28 cellular contexts compared by ENCODE assay signal in the genomic region with DNA sequence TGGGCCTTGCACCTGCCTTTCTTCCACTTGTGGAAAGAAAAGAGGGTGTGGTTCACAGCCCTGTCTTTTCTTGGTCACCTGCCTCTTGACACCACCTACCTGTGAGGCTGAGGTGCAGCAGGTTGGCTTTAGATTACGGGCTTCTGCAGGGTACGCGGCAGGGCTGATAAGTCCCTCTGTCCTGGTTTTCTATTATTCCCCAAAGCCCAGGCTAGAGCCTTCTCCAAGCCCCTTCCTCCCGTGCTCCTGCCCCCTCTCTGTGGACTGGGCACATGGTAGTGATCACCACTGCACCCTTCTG. TPM values are rescaled to one million over a fixed set of nuclear protein-coding genes. Genes with fewer than 3 reads are reported as not detected.
DNase-seq lines count a peak whose midpoint lies in the region; ATAC-seq, FAIRE-seq and TF ChIP-seq lines count a peak whose summit lies in the region.
"Had no signal": no experiment of that assay in that cellular context is flagged by ENCODE, and none has a peak within 500 bp of the region (broad histone marks: within the 10 kb centered on the region; RNA-seq: fewer than 3 reads in every experiment).

No MANE protein-coding gene starts in this region.

- no peaks in the 10 kb centered on the region for H3K79me2 ChIP-seq in HepG2 (ENCODE audit: insufficient read depth, low read length)
- no peaks in the 10 kb centered on the region for H3K79me2 ChIP-seq in hepatocyte

- no peak overlapping the region for H3K4me2 ChIP-seq in A549
- no peak overlapping the region for H3K4me2 ChIP-seq in HepG2 (ENCODE audit: low read depth, low read length)
- no peak overlapping the region for H3K4me2 ChIP-seq in hepatocyte

- DNase-seq in A549 (ENCODE audit: low read depth in 1 of 2, low spot score in 1 of 2) (no peak), endodermal cell (peak; percentile 71), HepG2 (ENCODE audit: low spot score) (no peak), hepatocyte (ENCODE audit: low spot score) (no peak), HPDE6-E6E7 (ENCODE audit: extremely low spot score) (no peak)
- no peak for DNase-seq in activated CD4-positive, alpha-beta T cell treated with anti-CD3 and anti-CD28 coated beads for 48 hours
- DNase-seq: activated CD4-positive, CD25-positive, alpha-beta regulatory T cell; activated CD8-positive, alpha-beta memory T cell treated with anti-CD3 and anti-CD28 coated beads, Interleukin-2, amount 50 U/mL, for 4 hours; activated naive CD4-positive, alpha-beta T cell treated with anti-CD3 and anti-CD28 coated beads for 36 hours; body of pancreas; cerebellar nuclear complex; DMS79; gastrocnemius medialis; left cardiac atrium; NCI-H2171; NCI-H82; retina; stimulated activated naive B cell treated with anti-CD40 and anti-IgM and Interleukin-4, amounts not matched to agents 10 μg/mL and 1 μg/mL and 100 μg/mL, for 72 hours; T1000 had no signal

- H3K27ac ChIP-seq in A549 (no peak overlapping the region), endodermal cell (ENCODE audit: low read depth, low read length) (no peak overlapping the region), HepG2 (ENCODE audit: extremely low read length, insufficient read depth, low read length) (no peak overlapping the region), hepatocyte (no peak overlapping the region)
- H3K27ac ChIP-seq: body of pancreas, gastrocnemius medialis, RWPE1, SJSA1, skin epidermis had no signal

- H3K4me3 Mint-ChIP-seq in endodermal cell: no peak overlapping the region
- H3K4me3 Mint-ChIP-seq: activated naive CD4-positive, alpha-beta T cell treated with anti-CD3 and anti-CD28 coated beads for 36 hours; activated T-helper 1 cell treated with anti-CD3 and anti-CD28 coated beads, Interleukin-12 subunit alpha, Interleukin-12 subunit beta, Interleukin-2, Interleukin-4 antibody, amounts not matched to agents 30 ng/mL and 10 ng/mL and 1 ng/mL, durations not matched to agents 14 hours and 24 hours and 36 hours; nephron had no signal

- no peaks in the 10 kb centered on the region for H3K9me2 ChIP-seq in hepatocyte (replicated peaks; ENCODE audit: insufficient read depth)

- CTCF ChIA-PET in A549 (lab: Yijun Ruan, JAX): interaction anchor here (4.6 kb wide), 1 partner anchor 13 kb away, joined by 20 read pairs; no protein-coding TSS in a partner anchor
- CTCF ChIA-PET in HepG2 (lab: Yijun Ruan, JAX; ENCODE audit: low intra/inter-chr PET ratio, low total read pairs): no interaction called here

- peaks cover 18% of the 10 kb centered on the region for H3K4me1 Mint-ChIP-seq in endodermal cell

- H3K9me3 Mint-ChIP-seq in endodermal cell: no peaks in the 10 kb centered on the region
- H3K9me3 Mint-ChIP-seq: activated naive CD4-positive, alpha-beta T cell treated with anti-CD3 and anti-CD28 coated beads for 36 hours; activated T-helper 1 cell treated with anti-CD3 and anti-CD28 coated beads, Interleukin-12 subunit alpha, Interleukin-12 subunit beta, Interleukin-2, Interleukin-4 antibody, amounts not matched to agents 30 ng/mL and 10 ng/mL and 1 ng/mL, durations not matched to agents 14 hours and 24 hours and 36 hours; nephron; stimulated activated naive B cell treated with anti-CD40 and anti-IgM and Interleukin-4, amounts not matched to agents 10 μg/mL and 1 μg/mL and 100 μg/mL, for 72 hours had no signal

- no peaks in the 10 kb centered on the region for H3K27me3 Mint-ChIP-seq in endodermal cell (ENCODE audit: insufficient read depth)
- H3K27me3 Mint-ChIP-seq: stimulated activated naive B cell treated with anti-CD40 and anti-IgM and Interleukin-4, amounts not matched to agents 10 μg/mL and 1 μg/mL and 100 μg/mL, for 72 hours had no signal

- no peaks in the 10 kb centered on the region for H3K36me3 ChIP-seq in endodermal cell (ENCODE audit: control insufficient read depth, insufficient read depth, low read length)
- H3K36me3 ChIP-seq in HepG2 (replicated peaks in 1 of 2; ENCODE audit: control insufficient read depth in 1 of 2, insufficient read depth in 2 of 2, low read length in 2 of 2): peaks cover 12 to 39% of the 10 kb centered on the region in 2 experiments; a peak in 4 of 5 replicates
- no peaks in the 10 kb centered on the region for H3K36me3 ChIP-seq in hepatocyte (replicated peaks; ENCODE audit: insufficient read depth, low read depth)
- H3K36me3 ChIP-seq: gastrocnemius medialis, SJSA1 had no signal

- intact Hi-C loops in HepG2 (cut with micrococcal nuclease; ENCODE audit: unreplicated experiment): no loop called here

- in situ Hi-C loops in HepG2 (cut with HindIII; ENCODE audit: extremely low pct_ligation_motif_present, low pct_unique_long_range_greater_than_20kb): no loop called here

- no peaks in the 10 kb centered on the region for H4K20me1 ChIP-seq in HepG2 (ENCODE audit: insufficient read depth, low read length)
- H4K20me1 ChIP-seq in hepatocyte (ENCODE audit: insufficient read depth, poor library complexity, severe bottlenecking): no peaks in the 10 kb centered on the region

- H3K4me1 ChIP-seq in A549 (peaks cover 13% of the 10 kb centered on the region), endodermal cell (ENCODE audit: control insufficient read depth, insufficient read depth, low read length) (no peaks in the 10 kb centered on the region), HepG2 (ENCODE audit: insufficient read depth, low read length) (peaks cover 28% of the 10 kb centered on the region), hepatocyte (ENCODE audit: insufficient read depth) (peaks cover 15% of the 10 kb centered on the region)
- H3K4me1 ChIP-seq: gastrocnemius medialis had no signal

- BruUV-seq in HepG2 (replicated peaks; lab: Mats Ljungman, UMichigan): no TSS peak

- TF ChIP-seq EP300 in A549 (IDR thresholded peaks at IDR 0.05): no peak
- TF ChIP-seq EP300 in Ishikawa (IDR thresholded peaks at IDR 0.05; ENCODE audit: borderline replicate concordance): no peak
- TF ChIP-seq EP300 in HepG2 (IDR thresholded peaks at IDR 0.05; ENCODE audit: low read depth in 2 of 2, low read length in 2 of 2): no peak
- no peak for TF ChIP-seq EP300 in HepG2 (CRISPR knock-in tag; IDR thresholded peaks at IDR 0.05; ENCODE audit: borderline replicate concordance)

- no peak overlapping the region for H3K27ac Mint-ChIP-seq in endodermal cell
- H3K27ac Mint-ChIP-seq: activated naive CD4-positive, alpha-beta T cell treated with anti-CD3 and anti-CD28 coated beads for 36 hours; activated T-helper 1 cell treated with anti-CD3 and anti-CD28 coated beads, Interleukin-12 subunit alpha, Interleukin-12 subunit beta, Interleukin-2, Interleukin-4 antibody, amounts not matched to agents 30 ng/mL and 10 ng/mL and 1 ng/mL, durations not matched to agents 14 hours and 24 hours and 36 hours; stimulated activated naive B cell treated with anti-CD40 and anti-IgM and Interleukin-4, amounts not matched to agents 10 μg/mL and 1 μg/mL and 100 μg/mL, for 72 hours had no signal

- TF ChIP-seq CTCF in A549 (IDR thresholded peaks at IDR 0.05) (no peak), endodermal cell (conservative IDR thresholded peaks at IDR 0.05) (peak; percentile 66), HepG2 (CRISPR knock-in tag; IDR thresholded peaks at IDR 0.05) (0 out of 2 replicates have a peak, but pooled peaks have one; percentile 6), hepatocyte (IDR thresholded peaks at IDR 0.05; ENCODE audit: poor library complexity) (no peak)

- TF ChIP-seq RAD21 in A549 (conservative IDR thresholded peaks at IDR 0.05 in 1 of 2, IDR thresholded peaks at IDR 0.05 in 1 of 2) (no peak), Ishikawa (IDR thresholded peaks at IDR 0.05; ENCODE audit: low read depth) (peak; percentile 20; the same call in 1 of the 2 replicates), HepG2 (CRISPR knock-in tag; IDR thresholded peaks at IDR 0.05) (no peak)

- H3K9me3 ChIP-seq in A549 (no peaks in the 10 kb centered on the region), endodermal cell (ENCODE audit: control insufficient read depth, low read length) (no peaks in the 10 kb centered on the region), HepG2 (ENCODE audit: low read length) (no peaks in the 10 kb centered on the region), hepatocyte (ENCODE audit: low read depth) (no peaks in the 10 kb centered on the region)
- H3K9me3 ChIP-seq: body of pancreas, gastrocnemius medialis, SJSA1 had no signal

- peak; percentile 26 to 62; a peak in 2 of 6 replicates for ATAC-seq in A549
- peak; percentile 54; the same call in 2 of the 3 replicates for ATAC-seq in HepG2
- ATAC-seq in HG03175 (IDR thresholded peaks at IDR 0.05; ENCODE audit: unreplicated experiment): no peak
- ATAC-seq: body of pancreas; gastrocnemius medialis; left cardiac atrium; stimulated activated naive B cell treated with anti-CD40 and anti-IgM and Interleukin-4, amounts not matched to agents 10 μg/mL and 1 μg/mL and 100 μg/mL, for 72 hours had no signal

- H2AFZ ChIP-seq in HepG2 (ENCODE audit: low read length) (no peak overlapping the region), hepatocyte (no peak overlapping the region)

- H3K36me3 Mint-ChIP-seq in endodermal cell (ENCODE audit: low read depth): peaks cover 6% of the 10 kb centered on the region

- TF ChIP-seq POLR2A in A549 (IDR thresholded peaks at IDR 0.05; ENCODE audit: low read length) (no peak), HepG2 (IDR thresholded peaks at IDR 0.05; ENCODE audit: insufficient read depth in 1 of 2, low read depth in 2 of 2, low read length in 2 of 2) (no peak)

- no peaks in the 10 kb centered on the region for H3K27me3 ChIP-seq in endodermal cell (ENCODE audit: control insufficient read depth, insufficient read depth, low read length, poor library complexity, severe bottlenecking)
- H3K27me3 ChIP-seq in HepG2 (ENCODE audit: control insufficient read depth in 1 of 2, insufficient read depth in 2 of 2, low read length in 2 of 2): no peaks in the 10 kb centered on the region
- H3K27me3 ChIP-seq in hepatocyte: no peaks in the 10 kb centered on the region
- H3K27me3 ChIP-seq: body of pancreas, gastrocnemius medialis, SJSA1 had no signal

- H3K9ac ChIP-seq in endodermal cell (ENCODE audit: extremely low read depth, low read length, poor library complexity, severe bottlenecking) (no peak overlapping the region), HepG2 (ENCODE audit: insufficient read depth, low read depth, low read length) (no peak overlapping the region)

- POLR2A ChIA-PET in A549 (lab: Yijun Ruan, JAX): no interaction called here
- POLR2A ChIA-PET in HepG2 (lab: Yijun Ruan, JAX): no interaction called here

- H3K4me3 ChIP-seq in A549 (no peak overlapping the region), endodermal cell (ENCODE audit: low read length) (no peak overlapping the region), HepG2 (replicated peaks in 1 of 3; ENCODE audit: insufficient read depth in 1 of 3, low read depth in 2 of 3, low read length in 3 of 3) (no peak overlapping the region), hepatocyte (no peak overlapping the region)
- H3K4me3 ChIP-seq: body of pancreas, gastrocnemius medialis, SJSA1, skin epidermis had no signal

- FAIRE-seq in A549 (lab: Jason Lieb, UNC) (no peak), HepG2 (lab: Jason Lieb, UNC) (no peak)
- FAIRE-seq: endometrium, G401.6 had no signal

- WGBS in A549 (ENCODE audit: missing lambda C conversion rate): 88% methylated on average over 4 of the region's 4 CpGs
- WGBS in endodermal cell (ENCODE audit: insufficient coverage in 1 of 2, insufficient read length in 1 of 2), 2 experiments: 93 to 94% methylated on average over 2 to 4 of the region's 4 CpGs
- WGBS in HepG2 (ENCODE audit: low lambda C conversion rate): 70% methylated on average over 1 of the region's 4 CpGs
- WGBS in hepatocyte (ENCODE audit: low lambda C conversion rate, missing lambda C conversion rate): 80% methylated on average over 4 of the region's 4 CpGs

RNA-seq across cellular contexts. Expression of gene HACD2, which starts 44.8 kb away (rescaled TPM):
- polyA plus RNA-seq in A549 (2011; rRNA removed) (90.2 and 97.7 TPM in 2 replicates), A549 (2017; fragmentation: RNase III; extraction: RNeasy Plus Mini Kit Qiagen cat#74134 plus additional on column Dnase treatment) (38.5 to 41.8 TPM (median 39.3 TPM) in 3 replicates), HepG2 (2011; rRNA removed) (40.3 and 50.4 TPM in 2 replicates), hepatocyte (26.5 and 31.8 TPM in 2 replicates)
- 26.2 and 31.3 TPM in 2 replicates for polyA plus RNA-seq in A549 (2012; cell fraction: cytosol; rRNA removed)
- polyA plus RNA-seq in A549 (2012; cell fraction: nucleus; rRNA removed): 18.3 and 26.1 TPM in 2 replicates
- 58.1 and 68.6 TPM in 2 replicates for polyA minus RNA-seq in A549 (2011; rRNA and poly(A)+ RNA removed)
- total RNA-seq in endodermal cell (10 to 100 TPM; 32.5 to 48.7 TPM), HepG2 (2016; rRNA removed; fragmentation: Illumina TruSeq; extraction: Trizol) (36.0 and 47.0 TPM in 2 replicates), hepatocyte (64.3 and 70.1 TPM in 2 replicates)
- polyA plus RNA-seq in endodermal cell (2013, experiment 1 of 2): 29.0 TPM
- 29.4 TPM for polyA plus RNA-seq in endodermal cell (2013, experiment 2 of 2)
- total RNA-seq in HepG2 (2016; cell fraction: cytosol; rRNA removed; fragmentation: Illumina TruSeq; extraction: Trizol; ENCODE audit: low read depth): 4.5 and 4.6 TPM in 2 replicates
- 37.8 and 46.8 TPM in 2 replicates for total RNA-seq in HepG2 (2016; cell fraction: insoluble cytoplasmic fraction; rRNA removed; fragmentation: Illumina TruSeq; extraction: Trizol)
- 18.0 and 20.6 TPM in 2 replicates for total RNA-seq in HepG2 (2016; cell fraction: membrane; rRNA removed; fragmentation: Illumina TruSeq; extraction: Trizol)
- total RNA-seq in HepG2 (2016; cell fraction: nucleus; rRNA removed; fragmentation: Illumina TruSeq; extraction: Trizol): 59.2 and 72.7 TPM in 2 replicates
- 21.2 and 36.3 TPM in 2 replicates for polyA plus RNA-seq in HepG2 (2011; cell fraction: cytosol; rRNA removed)
- 10.3 and 13.9 TPM in 2 replicates for polyA plus RNA-seq in HepG2 (2011; cell fraction: nucleus; rRNA removed)
- 27.7 and 29.5 TPM in 2 replicates for polyA plus RNA-seq in HepG2 (2012)
- 2.4 and 2.8 TPM in 2 replicates for polyA plus RNA-seq in HepG2 (2016; cell fraction: cytosol; fragmentation: Illumina TruSeq; extraction: Trizol; ENCODE audit: low read depth)
- polyA plus RNA-seq in HepG2 (2016; cell fraction: insoluble cytoplasmic fraction; fragmentation: Illumina TruSeq; extraction: Trizol; ENCODE audit: low read depth): 37.0 and 37.7 TPM in 2 replicates
- 8.1 and 8.5 TPM in 2 replicates for polyA plus RNA-seq in HepG2 (2016; cell fraction: membrane; fragmentation: Illumina TruSeq; extraction: Trizol; ENCODE audit: low read depth)
- polyA plus RNA-seq in HepG2 (2016; cell fraction: nucleus; fragmentation: Illumina TruSeq; extraction: Trizol; ENCODE audit: insufficient read depth, low read depth): 89.7 and 91.1 TPM in 2 replicates
- polyA minus RNA-seq in HepG2 (2011; rRNA and poly(A)+ RNA removed; ENCODE audit: low replicate concordance): 77.4 and 153 TPM in 2 replicates
- 34.3 and 34.9 TPM in 2 replicates for polyA minus RNA-seq in HepG2 (2011; cell fraction: cytosol; rRNA and poly(A)+ RNA removed)
- polyA minus RNA-seq in HepG2 (2011; cell fraction: nucleus; rRNA and poly(A)+ RNA removed): 29.0 and 33.9 TPM in 2 replicates

Comparison
In these comparisons a context has a peak if more than half of its experiments do, and no peak if none do; other contexts are left out.
1. CTCF ChIP-seq: peak in endodermal cell (single experiment) and HepG2 (single experiment); none in A549 (single experiment) and hepatocyte (single experiment).
2. Of the 38 proteins assayed by ChIP-seq in both HepG2 and A549: peak only in HepG2: CTCF; only in A549: none; in both: none; in neither: 37.